Comparison of ENCODE assay signal across 10 cellular contexts in genomic region chr22:17726561-17727243, GRCh38. TPM values are rescaled to one million over a fixed set of nuclear protein-coding genes. Genes with fewer than 3 reads are reported as not detected.
DNase-seq lines count a peak whose midpoint lies in the region; TF ChIP-seq lines count a peak whose summit lies in the region.
"Had no signal": no experiment of that assay in that cellular context is flagged by ENCODE, and none has a peak within 500 bp of the region (broad histone marks: within the 10 kb centered on the region; RNA-seq: fewer than 3 reads in every experiment).

No MANE protein-coding gene starts in this region.

- TF ChIP-seq CTCF in adrenal gland (IDR thresholded peaks at IDR 0.05): no peak

- no peaks in the 10 kb centered on the region for H3K9me3 ChIP-seq in adrenal gland (replicated peaks in 1 of 3)
- H3K9me3 ChIP-seq: prostate gland had no signal

- DNase-seq in AG08396 (ENCODE audit: low spot score) (peak; percentile 71), adrenal gland (peak in 6 of 7 donors; percentile 33 to 62 (median 50)), AG20443 (ENCODE audit: low spot score) (no peak), NCI-H1417 (lab: John Stamatoyannopoulos, UW) (no peak), GM19238 (ENCODE audit: insufficient read length, low spot score) (no peak), DMS153 treated with DMSO at 0.1 percent for 48 hours (lab: John Stamatoyannopoulos, UW; ENCODE audit: unreplicated experiment) (no peak)
- peak; percentile 75 for DNase-seq in Jurkat, Clone E6-1 (ENCODE audit: low read depth, low spot score)
- DNase-seq: NCI-H748 treated with DMSO at 0.1 percent for 48 hours had no signal

- peaks cover 24 to 35% of the 10 kb centered on the region in 2 donors for H3K4me1 ChIP-seq in adrenal gland (replicated peaks in 1 of 2)
- H3K4me1 ChIP-seq: prostate gland had no signal

- peaks cover 0 to 45% of the 10 kb centered on the region in 2 donors for H3K36me3 ChIP-seq in adrenal gland (replicated peaks in 1 of 2)

- H3K4me3 ChIP-seq in Jurkat, Clone E6-1 (ENCODE audit: low read length): peak overlapping the region; percentile 2
- no peak overlapping the region for H3K4me3 ChIP-seq in adrenal gland
- H3K4me3 ChIP-seq: prostate gland had no signal

- WGBS in adrenal gland, 4 donors: 38 to 51% (median 45%) methylated on average over 8 of the region's 8 CpGs

- intact Hi-C loops in adrenal gland (cut with DNase I): no loop called here

- TF ChIP-seq POLR2A in adrenal gland (IDR thresholded peaks at IDR 0.05): no peak

- H3K27ac ChIP-seq in adrenal gland (peak overlapping the region in 1 of 5 donors; percentile 68), layer of hippocampus (ENCODE audit: low read depth, low read length) (peak overlapping the region; percentile 6)
- H3K27ac ChIP-seq: prostate gland had no signal

- H3K27me3 ChIP-seq in adrenal gland (no peaks in the 10 kb centered on the region), layer of hippocampus (ENCODE audit: control insufficient read depth, insufficient read depth, low read length) (no peaks in the 10 kb centered on the region)

RNA-seq across cellular contexts. Expression of gene BID, which starts 47.6 kb away (rescaled TPM):
- polyA plus RNA-seq in Jurkat, Clone E6-1 (2012; ENCODE audit: insufficient read depth, insufficient read length): 202 TPM
- 10 to 100 TPM in 7 of 8 donors, 1 to 10 TPM in 1; 7.3 to 26.6 (median 15.0) TPM for total RNA-seq in adrenal gland
- 1 to 10 TPM; 3.8 to 7.3 (median 6.2) TPM for polyA plus RNA-seq in adrenal gland

Comparison
In these comparisons a context has a peak if more than half of its experiments do, and no peak if none do; other contexts are left out.
1. DNase-seq: peak in AG08396 (single experiment), Jurkat, Clone E6-1 (single experiment) and adrenal gland (6 of 7); none in AG20443 (single experiment), NCI-H1417 (0 of 3), GM19238 (single experiment) and DMS153 treated with DMSO at 0.1 percent for 48 hours (single experiment).